Comparison of ENCODE assay signal across 12 cellular contexts in genomic region chr7:32893722-32894121, GRCh38. TPM values are rescaled to one million over a fixed set of nuclear protein-coding genes. Genes with fewer than 3 reads are reported as not detected.
DNase-seq lines count a peak whose midpoint lies in the region; ATAC-seq and TF ChIP-seq lines count a peak whose summit lies in the region.
"Had no signal": no experiment of that assay in that cellular context is flagged by ENCODE, and none has a peak within 500 bp of the region (broad histone marks: within the 10 kb centered on the region; RNA-seq: fewer than 3 reads in every experiment).

No MANE protein-coding gene starts in this region.

- no peaks in the 10 kb centered on the region for H3K27me3 Mint-ChIP-seq in activated T-cell treated with anti-CD3 and anti-CD28 coated beads, Interleukin-2, amount 50 U/mL, for 24 hours
- no peaks in the 10 kb centered on the region for H3K27me3 Mint-ChIP-seq in activated B cell treated with CpG ODN at 0.5 μM for 24 hours

- TF ChIP-seq CTCF in activated B cell treated with CpG ODN at 0.5 μM for 24 hours (IDR thresholded peaks at IDR 0.05) = no peak
- TF ChIP-seq CTCF in PC-3 (conservative IDR thresholded peaks at IDR 0.05; ENCODE audit: low read depth, low read length) = no peak

- H3K4me3 ChIP-seq in iPS-18a (ENCODE audit: low read length) (no peak overlapping the region), PC-3 (ENCODE audit: low read length) (no peak overlapping the region)
- H3K4me3 ChIP-seq: lung had no signal

- H3K36me3 Mint-ChIP-seq in activated T-cell treated with anti-CD3 and anti-CD28 coated beads, Interleukin-2, amount 50 U/mL, for 24 hours (ENCODE audit: low read depth) = peaks cover 21% of the 10 kb centered on the region
- H3K36me3 Mint-ChIP-seq in activated B cell treated with CpG ODN at 0.5 μM for 24 hours (ENCODE audit: low read depth) = peaks cover 11% of the 10 kb centered on the region
- peaks cover 34% of the 10 kb centered on the region for H3K36me3 Mint-ChIP-seq in stimulated activated effector memory CD8-positive, alpha-beta T cell treated with anti-CD3 and anti-CD28 coated beads, Interleukin-12 subunit alpha, Interleukin-12 subunit beta, amount 100 ng/mL, for 72 hours

- peak overlapping the region; percentile 100 for H3K27ac Mint-ChIP-seq in activated T-cell treated with anti-CD3 and anti-CD28 coated beads, Interleukin-2, amount 50 U/mL, for 24 hours
- peak overlapping the region; percentile 97 for H3K27ac Mint-ChIP-seq in activated B cell treated with CpG ODN at 0.5 μM for 24 hours
- H3K27ac Mint-ChIP-seq in stimulated activated effector memory CD8-positive, alpha-beta T cell treated with anti-CD3 and anti-CD28 coated beads, Interleukin-12 subunit alpha, Interleukin-12 subunit beta, amount 100 ng/mL, for 72 hours = peak overlapping the region; percentile 99

- H4K20me1 ChIP-seq in PC-3 (ENCODE audit: low read length) = peaks cover 8% of the 10 kb centered on the region

- peaks cover 23% of the 10 kb centered on the region for H3K4me1 ChIP-seq in iPS-18a (ENCODE audit: control insufficient read depth, low read depth, low read length)
- H3K4me1 ChIP-seq in PC-3 (ENCODE audit: insufficient read depth, low read length) = peaks cover 13% of the 10 kb centered on the region

- no peak for DNase-seq in activated T-cell treated with anti-CD3 and anti-CD28 coated beads, Interleukin-2, amount 50 U/mL, for 24 hours
- DNase-seq in activated T-cell treated with anti-CD3 and anti-CD28 coated beads for 4 hours (no peak), activated B cell treated with CpG ODN at 0.5 μM for 24 hours (no peak), PC-3 (no peak), activated gamma-delta T cell treated with Interleukin-2 at 50 U/mL for 16 hours (no peak), NCI-H1436 treated with DMSO at 0.1 percent for 48 hours (lab: John Stamatoyannopoulos, UW) (no peak)
- DNase-seq in stimulated activated effector memory CD8-positive, alpha-beta T cell treated with anti-CD3 and anti-CD28 coated beads, Interleukin-12 subunit alpha, Interleukin-12 subunit beta, amount 100 ng/mL, for 72 hours (ENCODE audit: low spot score in 2 of 2) = no peak
- DNase-seq: activated CD8-positive, alpha-beta memory T cell treated with anti-CD3 and anti-CD28 coated beads, Interleukin-2, amount 50 U/mL, for 48 hours; foreskin melanocyte; SW 1271 had no signal

- H3K4me3 Mint-ChIP-seq in activated T-cell treated with anti-CD3 and anti-CD28 coated beads, Interleukin-2, amount 50 U/mL, for 24 hours = peak overlapping the region; percentile 89
- peak overlapping the region; percentile 12 for H3K4me3 Mint-ChIP-seq in activated B cell treated with CpG ODN at 0.5 μM for 24 hours
- peak overlapping the region; percentile 94 for H3K4me3 Mint-ChIP-seq in stimulated activated effector memory CD8-positive, alpha-beta T cell treated with anti-CD3 and anti-CD28 coated beads, Interleukin-12 subunit alpha, Interleukin-12 subunit beta, amount 100 ng/mL, for 72 hours

- CTCF ChIA-PET in activated B cell treated with CpG ODN at 0.5 μM for 24 hours (lab: Charles Lee) (interaction anchor here (1.0 to 4.0 kb wide), 3 partner anchors 47 to 215 kb away, joined by 3 to 17 read pairs (median 12); partner anchors contain the start of gene RP9), PC-3 (lab: Charles Lee) (no interaction called here)

- H3K36me3 ChIP-seq in iPS-18a (ENCODE audit: control insufficient read depth, low read depth, low read length) (no peaks in the 10 kb centered on the region), PC-3 (ENCODE audit: low read depth, low read length) (no peaks in the 10 kb centered on the region)

- H2AFZ ChIP-seq in PC-3 (ENCODE audit: low read length) = no peak overlapping the region

- H3K9me2 ChIP-seq in PC-3 (replicated peaks; ENCODE audit: low read length) = no peaks in the 10 kb centered on the region

- POLR2A ChIA-PET in activated B cell treated with CpG ODN at 0.5 μM for 24 hours (lab: Charles Lee) = interaction anchor here (0.8 to 4.0 kb wide), 8 partner anchors 12 to 215 kb away, joined by 3 to 35 read pairs (median 9); partner anchors contain the start of genes NT5C3A and RP9
- POLR2A ChIA-PET in PC-3 (lab: Charles Lee; ENCODE audit: unreplicated experiment) = interaction anchor here (0.6 kb wide), 1 partner anchor 15 kb away, joined by 3 read pairs; no protein-coding TSS in a partner anchor

- H3K9me3 ChIP-seq in iPS-18a (ENCODE audit: control insufficient read depth, low read depth, low read length) = no peaks in the 10 kb centered on the region
- no peaks in the 10 kb centered on the region for H3K9me3 ChIP-seq in PC-3 (ENCODE audit: low read length)

- H3F3A ChIP-seq in PC-3 (ENCODE audit: low read length, unreplicated experiment) = no peaks in the 10 kb centered on the region

- intact Hi-C loops in activated B cell treated with CpG ODN at 0.5 μM for 24 hours (cut with micrococcal nuclease) (loop anchor here (5.0 kb wide), 1 partner anchor 166 kb away; no protein-coding TSS in a partner anchor), PC-3 (cut with micrococcal nuclease) (loop anchor here (2.0 to 5.0 kb wide), 5 partner anchors 49 to 401 kb away; partner anchors contain the start of genes LSM5 and RP9)

- H3K4me2 ChIP-seq in PC-3 (ENCODE audit: low read length) = no peak overlapping the region

- H3K27me3 ChIP-seq in iPS-18a (ENCODE audit: control insufficient read depth, insufficient read depth, low read length) (no peaks in the 10 kb centered on the region), PC-3 (ENCODE audit: low read length) (no peaks in the 10 kb centered on the region)

- H3K27ac ChIP-seq in iPS-18a (ENCODE audit: low read length) (no peak overlapping the region), PC-3 (ENCODE audit: low read length) (no peak overlapping the region)

- peak overlapping the region; percentile 94 for H3K9ac ChIP-seq in iPS-18a (ENCODE audit: low read length)
- no peak overlapping the region for H3K9ac ChIP-seq in PC-3 (ENCODE audit: low read length)

- peaks cover 23% of the 10 kb centered on the region for H3K79me2 ChIP-seq in PC-3 (ENCODE audit: low read length)

- no TSS peak for BruUV-seq in PC-3 (replicated peaks; lab: Mats Ljungman, UMichigan)

- peaks cover 38% of the 10 kb centered on the region for H3K4me1 Mint-ChIP-seq in activated T-cell treated with anti-CD3 and anti-CD28 coated beads, Interleukin-2, amount 50 U/mL, for 24 hours (ENCODE audit: low read depth)
- peaks cover 38% of the 10 kb centered on the region for H3K4me1 Mint-ChIP-seq in activated B cell treated with CpG ODN at 0.5 μM for 24 hours
- peaks cover 31% of the 10 kb centered on the region for H3K4me1 Mint-ChIP-seq in stimulated activated effector memory CD8-positive, alpha-beta T cell treated with anti-CD3 and anti-CD28 coated beads, Interleukin-12 subunit alpha, Interleukin-12 subunit beta, amount 100 ng/mL, for 72 hours

- H3K9me3 Mint-ChIP-seq in activated T-cell treated with anti-CD3 and anti-CD28 coated beads, Interleukin-2, amount 50 U/mL, for 24 hours = no peaks in the 10 kb centered on the region
- no peaks in the 10 kb centered on the region for H3K9me3 Mint-ChIP-seq in activated B cell treated with CpG ODN at 0.5 μM for 24 hours
- H3K9me3 Mint-ChIP-seq in stimulated activated effector memory CD8-positive, alpha-beta T cell treated with anti-CD3 and anti-CD28 coated beads, Interleukin-12 subunit alpha, Interleukin-12 subunit beta, amount 100 ng/mL, for 72 hours = no peaks in the 10 kb centered on the region

- ATAC-seq in activated B cell treated with CpG ODN at 0.5 μM for 24 hours (ENCODE audit: low read depth) (no peak), PC-3 (no peak)
- no peak for ATAC-seq in stimulated activated effector memory CD8-positive, alpha-beta T cell treated with anti-CD3 and anti-CD28 coated beads, Interleukin-12 subunit alpha, Interleukin-12 subunit beta, amount 100 ng/mL, for 72 hours

RNA-seq across cellular contexts. Expression of gene KBTBD2, which starts 2.2 kb away (rescaled TPM):
- total RNA-seq in activated B cell treated with CpG ODN at 0.5 μM for 24 hours = 35.2 and 39.7 TPM in 2 replicates
- 16.3 and 17.9 TPM in 2 replicates for total RNA-seq in PC-3 (2014; rRNA removed)

Comparison
In these comparisons a context has a peak if more than half of its experiments do, and no peak if none do; other contexts are left out.
1. H3K4me3 Mint-ChIP-seq: peak in every context shown above with its lines; median percentile 94 in stimulated activated effector memory CD8-positive, alpha-beta T cell treated with anti-CD3 and anti-CD28 coated beads, Interleukin-12 subunit alpha, Interleukin-12 subunit beta, amount 100 ng/mL, for 72 hours; 89 in activated T-cell treated with anti-CD3 and anti-CD28 coated beads, Interleukin-2, amount 50 U/mL, for 24 hours; 12 in activated B cell treated with CpG ODN at 0.5 μM for 24 hours.